Comparison of ENCODE assay signal across 8 cellular contexts in genomic region chr12:121626087-121626852, GRCh38. TPM values are rescaled to one million over a fixed set of nuclear protein-coding genes. Genes with fewer than 3 reads are reported as not detected.
DNase-seq lines count a peak whose midpoint lies in the region; ATAC-seq, FAIRE-seq and TF ChIP-seq lines count a peak whose summit lies in the region.

TSS of gene ORAI1 (plus strand) at chr12:121626530.

- intact Hi-C loops in left ventricle myocardium inferior (cut with micrococcal nuclease) (no loop called here), psoas muscle (cut with DNase I) (loop anchor here (5.0 kb wide), 4 partner anchors 46 to 74 kb away; no protein-coding TSS in a partner anchor)

- H3K27ac Mint-ChIP-seq in T-helper 17 cell = peak within 1 kb of the TSS; percentile 96

- H3K4me3 Mint-ChIP-seq in T-helper 17 cell = peak within 1 kb of the TSS; percentile 95

- peak; percentile 98 for TF ChIP-seq POLR2A in GM15510 (IDR thresholded peaks at IDR 0.05; ENCODE audit: borderline replicate concordance, extremely low read depth, insufficient read length)

- H3K27me3 ChIP-seq in left ventricle myocardium inferior (ENCODE audit: low read depth) (no peaks in the 10 kb centered on the region), psoas muscle (ENCODE audit: insufficient read depth in 3 of 3, low read length in 2 of 3) (no peaks in the 10 kb centered on the region)

- ATAC-seq in HG02884 (IDR thresholded peaks at IDR 0.05; ENCODE audit: unreplicated experiment) = peak; percentile 54
- peak; percentile 82 for ATAC-seq in T-helper 17 cell
- peak; percentile 88 to 94 (median 90) for ATAC-seq in psoas muscle

- peaks cover 2% of the 10 kb centered on the region for H3K36me3 Mint-ChIP-seq in T-helper 17 cell (ENCODE audit: low read depth)

- H3K27me3 Mint-ChIP-seq in T-helper 17 cell = no peaks in the 10 kb centered on the region

- TF ChIP-seq CTCF in left ventricle myocardium inferior (IDR thresholded peaks at IDR 0.05; ENCODE audit: borderline replicate concordance) (peak; percentile 43), psoas muscle (IDR thresholded peaks at IDR 0.05) (peak; percentile 25)

- H3K4me1 Mint-ChIP-seq in T-helper 17 cell = peaks cover 34% of the 10 kb centered on the region

- WGBS in psoas muscle, 3 donors = 0 to 1% (median 1%) methylated on average over 45 to 92 of the region's 92 CpGs

- H3K4me1 ChIP-seq in left ventricle myocardium inferior (peaks cover 43% of the 10 kb centered on the region), psoas muscle (peaks cover 44% of the 10 kb centered on the region)

- H3K27ac ChIP-seq in left ventricle myocardium inferior (replicated peaks) (peak within 1 kb of the TSS; percentile 97), psoas muscle (peak within 1 kb of the TSS; percentile 96)

- no peaks in the 10 kb centered on the region for H3K9me3 ChIP-seq in T-helper 17 cell (ENCODE audit: control insufficient read depth, low read length, poor library complexity, severe bottlenecking)
- no peaks in the 10 kb centered on the region for H3K9me3 ChIP-seq in left ventricle myocardium inferior (replicated peaks)
- H3K9me3 ChIP-seq in psoas muscle = no peaks in the 10 kb centered on the region

- H3K36me3 ChIP-seq in left ventricle myocardium inferior (no peaks in the 10 kb centered on the region), psoas muscle (ENCODE audit: insufficient read depth in 1 of 2, low read depth in 1 of 2) (no peaks in the 10 kb centered on the region)

- peak; percentile 96 to 97 for DNase-seq in NCI-H187 (lab: John Stamatoyannopoulos, UW)
- peak; percentile 93 to 98 (median 94) for DNase-seq in T-helper 17 cell
- peak in 55 of 56 donors; percentile 66 to 98 (median 87) for DNase-seq in amygdala (lab: John Stamatoyannopoulos, UW)
- peak; percentile 98 for DNase-seq in left ventricle myocardium inferior
- DNase-seq in psoas muscle = peak; percentile 98 to 99
- peak; percentile 97 for DNase-seq in urothelium cell line (ENCODE audit: low spot score)

- H3K4me3 ChIP-seq in left ventricle myocardium inferior (peak within 1 kb of the TSS; percentile 72), psoas muscle (peak within 1 kb of the TSS; percentile 87)

- no peak for FAIRE-seq in urothelium cell line (lab: Jason Lieb, UNC)

RNA-seq across cellular contexts. Expression of gene ORAI1, which starts in this region (rescaled TPM):
- total RNA-seq in T-helper 17 cell (10 to 100 TPM; 51.3 to 52.0 TPM), left ventricle myocardium inferior (11.4 TPM), psoas muscle (10 to 100 TPM; 17.9 to 34.2 (median 30.2) TPM)
- polyA plus RNA-seq in psoas muscle = 10 to 100 TPM; 23.2 to 75.5 (median 26.0) TPM

Comparison
In these comparisons a context has a peak if more than half of its experiments do, and no peak if none do; other contexts are left out.
1. Peak in every context shown above with its lines: DNase-seq, ATAC-seq, H3K4me3 ChIP-seq and H3K27ac ChIP-seq.